ENCODE assay signal across 17 cellular contexts in the genomic region with DNA sequence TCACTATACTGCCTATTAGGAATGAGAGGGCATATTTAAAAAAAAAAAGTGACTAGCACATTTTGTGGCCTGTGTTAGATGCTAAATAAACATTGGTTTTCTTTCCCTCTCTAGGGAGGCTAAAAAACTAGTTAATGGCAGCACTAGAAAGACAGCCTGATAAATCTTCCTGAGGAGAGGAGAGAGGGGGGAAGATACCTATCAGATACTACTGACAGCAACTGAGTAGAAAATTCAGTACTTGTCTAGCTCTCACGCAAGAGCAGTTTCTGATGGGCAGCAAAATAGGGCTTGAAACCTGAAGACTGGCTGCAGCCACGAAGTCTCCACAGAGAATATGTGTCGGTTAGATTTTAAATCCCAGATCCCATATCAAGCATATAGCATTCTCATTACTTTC.
DNase-seq lines count a peak whose midpoint lies in the region; FAIRE-seq and TF ChIP-seq lines count a peak whose summit lies in the region.
"Had no signal": no experiment of that assay in that cellular context is flagged by ENCODE, and none has a peak within 500 bp of the region (broad histone marks: within the 10 kb centered on the region; RNA-seq: fewer than 3 reads in every experiment).

No MANE protein-coding gene starts in this region.

- H3K27me3 Mint-ChIP-seq in astrocyte (ENCODE audit: low read depth, unreplicated experiment) = no peaks in the 10 kb centered on the region
- peaks cover 3% of the 10 kb centered on the region for H3K27me3 Mint-ChIP-seq in nephron progenitor cell (ENCODE audit: low read depth, poor library complexity)
- no peaks in the 10 kb centered on the region for H3K27me3 Mint-ChIP-seq in CD4-positive, alpha-beta memory T cell
- H3K27me3 Mint-ChIP-seq: CD8-positive, alpha-beta memory T cell had no signal

- no peaks in the 10 kb centered on the region for H3K36me3 Mint-ChIP-seq in astrocyte (ENCODE audit: low read depth, unreplicated experiment)
- H3K36me3 Mint-ChIP-seq in nephron progenitor cell (ENCODE audit: low read depth) = no peaks in the 10 kb centered on the region
- H3K36me3 Mint-ChIP-seq in CD4-positive, alpha-beta memory T cell = no peaks in the 10 kb centered on the region
- H3K36me3 Mint-ChIP-seq: CD8-positive, alpha-beta memory T cell had no signal

- H3K4me2 ChIP-seq in astrocyte (ENCODE audit: low read length) (no peak overlapping the region), smooth muscle cell (peak overlapping the region; percentile 61)
- H3K4me2 ChIP-seq: BLaER1 had no signal

- CTCF ChIA-PET in CD4-positive, alpha-beta memory T cell (lab: Charles Lee; ENCODE audit: partially characterized antibody) = no interaction called here

- H3K27me3 ChIP-seq in astrocyte (ENCODE audit: insufficient read depth, low read length) (no peaks in the 10 kb centered on the region), smooth muscle cell (ENCODE audit: low read depth) (no peaks in the 10 kb centered on the region)
- no peaks in the 10 kb centered on the region for H3K27me3 ChIP-seq in CD4-positive, alpha-beta memory T cell (ENCODE audit: insufficient read depth, low read length)
- H3K27me3 ChIP-seq: BLaER1 had no signal

- H3K4me3 Mint-ChIP-seq in astrocyte (ENCODE audit: unreplicated experiment) (no peak overlapping the region), nephron progenitor cell (peak overlapping the region; percentile 25)
- H3K4me3 Mint-ChIP-seq in CD4-positive, alpha-beta memory T cell = no peak overlapping the region
- H3K4me3 Mint-ChIP-seq: CD8-positive, alpha-beta memory T cell; H9 had no signal

- H4K20me1 ChIP-seq in astrocyte (ENCODE audit: insufficient read depth, low read length) (no peaks in the 10 kb centered on the region), smooth muscle cell (ENCODE audit: low read depth) (no peaks in the 10 kb centered on the region)
- H4K20me1 ChIP-seq: BLaER1 had no signal

- H3K9me3 ChIP-seq in astrocyte (ENCODE audit: insufficient read depth, low read depth, low read length) = no peaks in the 10 kb centered on the region
- no peaks in the 10 kb centered on the region for H3K9me3 ChIP-seq in smooth muscle cell (replicated peaks; ENCODE audit: low read depth)
- no peaks in the 10 kb centered on the region for H3K9me3 ChIP-seq in CD4-positive, alpha-beta memory T cell (ENCODE audit: control insufficient read depth in 1 of 2, low read length in 2 of 2)
- H3K9me3 ChIP-seq: BLaER1 had no signal

- H3K4me1 ChIP-seq in astrocyte (ENCODE audit: insufficient read depth, low read length) (no peaks in the 10 kb centered on the region), smooth muscle cell (ENCODE audit: low read depth) (peaks cover 11% of the 10 kb centered on the region)
- H3K4me1 ChIP-seq in CD4-positive, alpha-beta memory T cell (ENCODE audit: insufficient read depth, low read length) = no peaks in the 10 kb centered on the region

- intact Hi-C loops in CD4-positive, alpha-beta memory T cell (cut with micrococcal nuclease) = no loop called here

- H3K27ac Mint-ChIP-seq in astrocyte (ENCODE audit: unreplicated experiment) = peak overlapping the region; percentile 5
- H3K27ac Mint-ChIP-seq in nephron progenitor cell = peak overlapping the region; percentile 89
- no peak overlapping the region for H3K27ac Mint-ChIP-seq in CD4-positive, alpha-beta memory T cell
- H3K27ac Mint-ChIP-seq: CD8-positive, alpha-beta memory T cell; H9 had no signal

- H3K9ac ChIP-seq in astrocyte (ENCODE audit: low read length) = no peak overlapping the region
- H3K9ac ChIP-seq in smooth muscle cell (ENCODE audit: low read depth) = peak overlapping the region; percentile 26
- H3K9ac ChIP-seq: BLaER1 had no signal

- H2AFZ ChIP-seq in astrocyte (ENCODE audit: low read depth, low read length) = no peak overlapping the region
- peak overlapping the region; percentile 44 for H2AFZ ChIP-seq in smooth muscle cell (ENCODE audit: low read depth)

- TF ChIP-seq CTCF in astrocyte (IDR thresholded peaks at IDR 0.05; ENCODE audit: insufficient read depth, low read depth, low read length) = no peak
- TF ChIP-seq CTCF in nephron progenitor cell (IDR thresholded peaks at IDR 0.05) = no peak
- no peak for TF ChIP-seq CTCF in smooth muscle cell (IDR thresholded peaks at IDR 0.05; ENCODE audit: borderline replicate concordance, insufficient read depth, poor library complexity, severe bottlenecking)

- peaks cover 8% of the 10 kb centered on the region for H3F3A ChIP-seq in smooth muscle cell (ENCODE audit: low read depth)

- H3K36me3 ChIP-seq in astrocyte (ENCODE audit: insufficient read depth, low read length) (no peaks in the 10 kb centered on the region), smooth muscle cell (ENCODE audit: low read depth) (no peaks in the 10 kb centered on the region)
- no peaks in the 10 kb centered on the region for H3K36me3 ChIP-seq in CD4-positive, alpha-beta memory T cell (ENCODE audit: insufficient read depth, low read length)
- H3K36me3 ChIP-seq: BLaER1 had no signal

- H3K4me3 ChIP-seq in astrocyte (ENCODE audit: insufficient read depth, low read depth, low read length) (no peak overlapping the region), smooth muscle cell (no peak overlapping the region)
- H3K4me3 ChIP-seq in CD4-positive, alpha-beta memory T cell (ENCODE audit: low read length in 2 of 2) = no peak overlapping the region
- H3K4me3 ChIP-seq: BLaER1 had no signal

- POLR2A ChIA-PET in CD4-positive, alpha-beta memory T cell (lab: Charles Lee; ENCODE audit: partially characterized antibody) = no interaction called here

- DNase-seq in astrocyte (ENCODE audit: low read depth) (no peak), left kidney (ENCODE audit: low read depth, low spot score) (peak; percentile 76), nephron progenitor cell (peak; percentile 6), smooth muscle cell (lab: John Stamatoyannopoulos, UW; ENCODE audit: unreplicated experiment) (no peak), NCI-H2107 treated with DMSO at 0.1 percent for 48 hours (lab: John Stamatoyannopoulos, UW; ENCODE audit: unreplicated experiment) (no peak), mucosa of gallbladder (ENCODE audit: low spot score) (no peak)
- DNase-seq in CD4-positive, alpha-beta memory T cell = no peak
- DNase-seq: 8988T; CD8-positive, alpha-beta memory T cell; COR-L47; DMS 273 treated with DMSO at 0.1 percent for 48 hours; H9 had no signal

- H3K9me3 Mint-ChIP-seq in astrocyte (ENCODE audit: unreplicated experiment) (peaks cover 2% of the 10 kb centered on the region), nephron progenitor cell (no peaks in the 10 kb centered on the region)
- H3K9me3 Mint-ChIP-seq in CD4-positive, alpha-beta memory T cell = peaks cover 0 to 14% (median 5%) of the 10 kb centered on the region in 8 donors
- H3K9me3 Mint-ChIP-seq: H9 had no signal

- no peak for FAIRE-seq in astrocyte (lab: Jason Lieb, UNC)
- FAIRE-seq: G401.6, GM12891, GM19239, H1 had no signal

- H3K27ac ChIP-seq in astrocyte (ENCODE audit: low read depth, low read length) (no peak overlapping the region), smooth muscle cell (ENCODE audit: low read depth) (peak overlapping the region; percentile 88)
- no peak overlapping the region for H3K27ac ChIP-seq in CD4-positive, alpha-beta memory T cell (ENCODE audit: low read depth, low read length)
- H3K27ac ChIP-seq: BLaER1 had no signal

- 51% methylated on average over 3 of the region's 3 CpGs for WGBS in smooth muscle cell (ENCODE audit: low lambda C conversion rate)

- H3K4me1 Mint-ChIP-seq in astrocyte (ENCODE audit: low read depth, unreplicated experiment) (peaks cover 22% of the 10 kb centered on the region), nephron progenitor cell (peaks cover 50% of the 10 kb centered on the region)
- no peaks in the 10 kb centered on the region for H3K4me1 Mint-ChIP-seq in CD4-positive, alpha-beta memory T cell
- H3K4me1 Mint-ChIP-seq: CD8-positive, alpha-beta memory T cell had no signal

- H3K79me2 ChIP-seq in astrocyte (ENCODE audit: insufficient read depth, low read length) (no peaks in the 10 kb centered on the region), smooth muscle cell (ENCODE audit: low read depth) (no peaks in the 10 kb centered on the region)

Comparison
In these comparisons a context has a peak if more than half of its experiments do, and no peak if none do; other contexts are left out.
1. DNase-seq: peak in left kidney (single experiment) and nephron progenitor cell (single experiment); none in astrocyte (single experiment), smooth muscle cell (single experiment), NCI-H2107 treated with DMSO at 0.1 percent for 48 hours (single experiment), mucosa of gallbladder (single experiment) and CD4-positive, alpha-beta memory T cell (0 of 5).
2. H3K27ac Mint-ChIP-seq: peak in astrocyte (single experiment) and nephron progenitor cell (single experiment); none in CD4-positive, alpha-beta memory T cell (0 of 7).